ENCODE assay signal across 10 cellular contexts in genomic region chr14:99229654-99230215, GRCh38. TPM values are rescaled to one million over a fixed set of nuclear protein-coding genes. Genes with fewer than 3 reads are reported as not detected.
DNase-seq lines count a peak whose midpoint lies in the region; TF ChIP-seq lines count a peak whose summit lies in the region.
"Had no signal": no experiment of that assay in that cellular context is flagged by ENCODE, and none has a peak within 500 bp of the region (broad histone marks: within the 10 kb centered on the region; RNA-seq: fewer than 3 reads in every experiment).

No MANE protein-coding gene starts in this region.

- H3K4me1 Mint-ChIP-seq in brain, result peaks cover 96% of the 10 kb centered on the region
- peaks cover 10% of the 10 kb centered on the region for H3K4me1 Mint-ChIP-seq in progenitor cell of endocrine pancreas (ENCODE audit: low read depth)

- DNase-seq in NCI-H1092 treated with DMSO at 0.1 percent for 48 hours (lab: John Stamatoyannopoulos, UW) (peak; percentile 6), NCI-H1092 (lab: John Stamatoyannopoulos, UW) (no peak), NCI-H2107 (lab: John Stamatoyannopoulos, UW) (peak; percentile 57), progenitor cell of endocrine pancreas (ENCODE audit: low spot score, unreplicated experiment) (no peak), NCI-H82 (lab: John Stamatoyannopoulos, UW) (no peak), osteoblast (ENCODE audit: insufficient read length, low spot score, missing footprints) (no peak), Karpas-422 (no peak)
- DNase-seq: IMR-90 had no signal

- H3K27me3 ChIP-seq in osteoblast (ENCODE audit: insufficient read depth, low read length) (no peaks in the 10 kb centered on the region), Karpas-422 (ENCODE audit: low read length) (no peaks in the 10 kb centered on the region)

- H3K9me2 ChIP-seq in Karpas-422 (replicated peaks; ENCODE audit: insufficient read depth, low read length), result no peaks in the 10 kb centered on the region

- TF ChIP-seq CTCF in brain (conservative IDR thresholded peaks at IDR 0.05) (no peak), progenitor cell of endocrine pancreas (IDR thresholded peaks at IDR 0.05; ENCODE audit: unreplicated experiment) (no peak), osteoblast (IDR thresholded peaks at IDR 0.05; ENCODE audit: extremely low read depth, low read depth, low read length) (no peak)

- H3K9me3 Mint-ChIP-seq in brain (peaks cover 0 to 2% (median 0%) of the 10 kb centered on the region in 5 experiments), progenitor cell of endocrine pancreas (ENCODE audit: low read depth) (no peaks in the 10 kb centered on the region)

- no peak overlapping the region for H3K4me3 ChIP-seq in osteoblast (ENCODE audit: insufficient read depth, low read length)
- no peak overlapping the region for H3K4me3 ChIP-seq in Karpas-422 (ENCODE audit: low read length)

- H3K36me3 ChIP-seq in osteoblast (ENCODE audit: insufficient read depth, low read length) (no peaks in the 10 kb centered on the region), Karpas-422 (ENCODE audit: insufficient read depth, low read length) (no peaks in the 10 kb centered on the region)

- H3K4me2 ChIP-seq in osteoblast (ENCODE audit: insufficient read depth, low read length), result no peak overlapping the region
- H3K4me2 ChIP-seq in Karpas-422 (ENCODE audit: low read depth, low read length, poor library complexity, severe bottlenecking), result no peak overlapping the region

- H3K4me3 Mint-ChIP-seq in brain (peak overlapping the region in 4 of 5 experiments; percentile 16 to 79 (median 64)), progenitor cell of endocrine pancreas (ENCODE audit: low read depth) (peak overlapping the region; percentile 69)

- H3K9ac ChIP-seq in Karpas-422 (ENCODE audit: low read length), result no peak overlapping the region

- H3K27ac ChIP-seq in osteoblast (ENCODE audit: low read depth, low read length) (no peak overlapping the region), Karpas-422 (ENCODE audit: low read length) (no peak overlapping the region)
- H3K27ac ChIP-seq: 22Rv1 had no signal

- H3K36me3 Mint-ChIP-seq in brain (peaks cover 5% of the 10 kb centered on the region), progenitor cell of endocrine pancreas (ENCODE audit: insufficient read depth) (no peaks in the 10 kb centered on the region)

- H3K27me3 Mint-ChIP-seq in brain (peaks cover 3% of the 10 kb centered on the region), progenitor cell of endocrine pancreas (peaks cover 10% of the 10 kb centered on the region)

- H4K20me1 ChIP-seq in osteoblast (ENCODE audit: insufficient read depth, low read length) (no peaks in the 10 kb centered on the region), Karpas-422 (ENCODE audit: insufficient read depth, low read depth, low read length) (no peaks in the 10 kb centered on the region)

- H3K79me2 ChIP-seq in osteoblast (ENCODE audit: insufficient read depth, low read length) (no peaks in the 10 kb centered on the region), Karpas-422 (ENCODE audit: low read length) (no peaks in the 10 kb centered on the region)

- H3K27ac Mint-ChIP-seq in brain, result peak overlapping the region; percentile 28 to 93 (median 79)
- H3K27ac Mint-ChIP-seq in progenitor cell of endocrine pancreas, result no peak overlapping the region

- H3K9me3 ChIP-seq in osteoblast (ENCODE audit: low read depth, low read length) (peaks cover 2% of the 10 kb centered on the region), Karpas-422 (ENCODE audit: low read length) (no peaks in the 10 kb centered on the region)

- H3K4me1 ChIP-seq in osteoblast (ENCODE audit: insufficient read depth, low read length) (no peaks in the 10 kb centered on the region), Karpas-422 (ENCODE audit: low read length) (no peaks in the 10 kb centered on the region)

- no peak overlapping the region for H2AFZ ChIP-seq in osteoblast (ENCODE audit: low read length)
- H2AFZ ChIP-seq in Karpas-422 (ENCODE audit: low read length), result no peak overlapping the region

RNA-seq across cellular contexts. Expression of gene BCL11B, which starts 42.3 kb away (rescaled TPM):
- polyA plus RNA-seq in brain (ENCODE audit: insufficient read depth, low read depth, low replicate concordance), result 1.6 TPM
- 2.3 and 2.9 TPM in 2 replicates for total RNA-seq in progenitor cell of endocrine pancreas
- total RNA-seq in osteoblast, result 0.36 and 0.88 TPM in 2 replicates
- total RNA-seq in Karpas-422 (2014; rRNA removed; shearing (Covaris generic); ENCODE audit: low replicate concordance), result not detected in 2 replicates
- polyA plus RNA-seq: IMR-90 had no signal

Comparison
In these comparisons a context has a peak if more than half of its experiments do, and no peak if none do; other contexts are left out.
1. DNase-seq: peak in NCI-H1092 treated with DMSO at 0.1 percent for 48 hours (single experiment) and NCI-H2107 (single experiment); none in NCI-H1092 (single experiment), progenitor cell of endocrine pancreas (single experiment), NCI-H82 (single experiment), osteoblast (single experiment) and Karpas-422 (single experiment).